2 cellular contexts compared by ENCODE assay signal in the genomic region with DNA sequence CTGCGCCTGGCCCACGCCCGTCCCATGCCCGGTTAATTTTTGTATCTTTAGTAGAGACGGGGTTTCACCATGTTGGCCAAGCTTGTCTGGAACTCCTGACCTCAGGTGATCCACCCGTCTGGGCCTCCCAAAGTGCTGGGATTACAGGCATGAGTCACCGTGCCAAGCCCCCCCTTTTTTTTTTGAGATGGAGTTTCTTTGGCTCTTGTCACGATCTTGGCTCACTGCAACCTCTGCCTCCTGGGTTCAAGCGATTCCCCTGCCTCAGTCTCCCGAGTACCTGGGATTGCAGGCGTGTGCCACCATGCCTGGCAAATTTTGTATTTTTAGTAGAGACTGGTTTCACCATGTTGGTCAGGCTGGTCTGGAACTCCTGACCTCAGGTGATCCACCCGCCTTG.
TF ChIP-seq lines count a peak whose summit lies in the region.
"Not testable (repeated sequence)": the region's sequence is repeated elsewhere in the genome, so short reads cannot be mapped to it uniquely, and the experiment has no call there.

No MANE protein-coding gene starts in this region.

TF ChIP-seq in A549, 52 proteins besides CTCF, POLR2A, EP300 and RAD21:
- not testable (repeated sequence) for TF ChIP-seq FOSL2 (IDR thresholded peaks at IDR 0.05)
- TF ChIP-seq FOSL2 (CRISPR knock-in tag; IDR thresholded peaks at IDR 0.05): peak; percentile 40
TF ChIP-seq in A549: peak in this region for 1; not testable (repeated sequence) for 51.

TF ChIP-seq in K562, 482 proteins besides CTCF, POLR2A, EP300 and RAD21:
- peak; percentile 60; the same call in 1 of the 2 replicates for TF ChIP-seq SMARCA4 (IDR thresholded peaks at IDR 0.05)
- peak; percentile 43; the same call in 1 of the 2 replicates for TF ChIP-seq CXXC5 (CRISPR knock-in tag; IDR thresholded peaks at IDR 0.05)
- TF ChIP-seq ZEB2 (IDR thresholded peaks at IDR 0.05): peak; percentile 23; the same call in 1 of the 2 replicates
- peak in 1 of 2 experiments; percentile 55; a peak in 1 of 4 replicates for TF ChIP-seq HDAC1 (IDR thresholded peaks at IDR 0.05)
- TF ChIP-seq NCOR1 (IDR thresholded peaks at IDR 0.05): peak; percentile 19; the same call in 1 of the 2 replicates
- TF ChIP-seq, protein P1, sequence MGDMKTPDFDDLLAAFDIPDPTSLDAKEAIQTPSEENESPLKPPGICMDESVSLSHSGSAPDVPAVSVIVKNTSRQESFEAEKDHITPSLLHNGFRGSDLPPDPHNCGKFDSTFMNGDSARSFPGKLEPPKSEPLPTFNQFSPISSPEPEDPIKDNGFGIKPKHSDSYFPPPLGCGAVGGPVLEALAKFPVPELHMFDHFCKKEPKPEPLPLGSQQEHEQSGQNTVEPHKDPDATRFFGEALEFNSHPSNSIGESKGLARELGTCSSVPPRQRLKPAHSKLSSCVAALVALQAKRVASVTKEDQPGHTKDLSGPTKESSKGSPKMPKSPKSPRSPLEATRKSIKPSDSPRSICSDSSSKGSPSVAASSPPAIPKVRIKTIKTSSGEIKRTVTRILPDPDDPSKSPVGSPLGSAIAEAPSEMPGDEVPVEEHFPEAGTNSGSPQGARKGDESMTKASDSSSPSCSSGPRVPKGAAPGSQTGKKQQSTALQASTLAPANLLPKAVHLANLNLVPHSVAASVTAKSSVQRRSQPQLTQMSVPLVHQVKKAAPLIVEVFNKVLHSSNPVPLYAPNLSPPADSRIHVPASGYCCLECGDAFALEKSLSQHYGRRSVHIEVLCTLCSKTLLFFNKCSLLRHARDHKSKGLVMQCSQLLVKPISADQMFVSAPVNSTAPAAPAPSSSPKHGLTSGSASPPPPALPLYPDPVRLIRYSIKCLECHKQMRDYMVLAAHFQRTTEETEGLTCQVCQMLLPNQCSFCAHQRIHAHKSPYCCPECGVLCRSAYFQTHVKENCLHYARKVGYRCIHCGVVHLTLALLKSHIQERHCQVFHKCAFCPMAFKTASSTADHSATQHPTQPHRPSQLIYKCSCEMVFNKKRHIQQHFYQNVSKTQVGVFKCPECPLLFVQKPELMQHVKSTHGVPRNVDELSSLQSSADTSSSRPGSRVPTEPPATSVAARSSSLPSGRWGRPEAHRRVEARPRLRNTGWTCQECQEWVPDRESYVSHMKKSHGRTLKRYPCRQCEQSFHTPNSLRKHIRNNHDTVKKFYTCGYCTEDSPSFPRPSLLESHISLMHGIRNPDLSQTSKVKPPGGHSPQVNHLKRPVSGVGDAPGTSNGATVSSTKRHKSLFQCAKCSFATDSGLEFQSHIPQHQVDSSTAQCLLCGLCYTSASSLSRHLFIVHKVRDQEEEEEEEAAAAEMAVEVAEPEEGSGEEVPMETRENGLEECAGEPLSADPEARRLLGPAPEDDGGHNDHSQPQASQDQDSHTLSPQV (IDR thresholded peaks at IDR 0.05): peak; percentile 43
- TF ChIP-seq DPF2 (IDR thresholded peaks at IDR 0.05): peak; percentile 74
- not testable (repeated sequence) for TF ChIP-seq NR4A1 (CRISPR knock-in tag; IDR thresholded peaks at IDR 0.05); JUN (CRISPR knock-in tag; IDR thresholded peaks at IDR 0.05; ENCODE audit: borderline replicate concordance)
- peak; percentile 65; the same call in 1 of the 2 replicates for TF ChIP-seq NR4A1 (tag; IDR thresholded peaks at IDR 0.05)
- TF ChIP-seq, protein P2, sequence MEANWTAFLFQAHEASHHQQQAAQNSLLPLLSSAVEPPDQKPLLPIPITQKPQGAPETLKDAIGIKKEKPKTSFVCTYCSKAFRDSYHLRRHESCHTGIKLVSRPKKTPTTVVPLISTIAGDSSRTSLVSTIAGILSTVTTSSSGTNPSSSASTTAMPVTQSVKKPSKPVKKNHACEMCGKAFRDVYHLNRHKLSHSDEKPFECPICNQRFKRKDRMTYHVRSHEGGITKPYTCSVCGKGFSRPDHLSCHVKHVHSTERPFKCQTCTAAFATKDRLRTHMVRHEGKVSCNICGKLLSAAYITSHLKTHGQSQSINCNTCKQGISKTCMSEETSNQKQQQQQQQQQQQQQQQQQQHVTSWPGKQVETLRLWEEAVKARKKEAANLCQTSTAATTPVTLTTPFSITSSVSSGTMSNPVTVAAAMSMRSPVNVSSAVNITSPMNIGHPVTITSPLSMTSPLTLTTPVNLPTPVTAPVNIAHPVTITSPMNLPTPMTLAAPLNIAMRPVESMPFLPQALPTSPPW (CRISPR knock-in tag; IDR thresholded peaks at IDR 0.05): peak; percentile 64
- 0 out of 2 replicates have a peak, but pooled peaks have one; percentile 50 for TF ChIP-seq PTTG1 (tag; IDR thresholded peaks at IDR 0.05; ENCODE audit: low read depth)
- TF ChIP-seq FOSL1 (tag; conservative IDR thresholded peaks at IDR 0.05): peak; percentile 67
- peak; percentile 77 for TF ChIP-seq JUND (IDR thresholded peaks at IDR 0.05; ENCODE audit: borderline replicate concordance, low read depth, low read length)
- peak; percentile 47; the same call in 1 of the 3 replicates for TF ChIP-seq JUND (tag; IDR thresholded peaks at IDR 0.05; ENCODE audit: borderline replicate concordance, low read depth, low read length)
- TF ChIP-seq, protein P3, sequence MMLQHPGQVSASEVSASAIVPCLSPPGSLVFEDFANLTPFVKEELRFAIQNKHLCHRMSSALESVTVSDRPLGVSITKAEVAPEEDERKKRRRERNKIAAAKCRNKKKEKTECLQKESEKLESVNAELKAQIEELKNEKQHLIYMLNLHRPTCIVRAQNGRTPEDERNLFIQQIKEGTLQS (IDR thresholded peaks at IDR 0.05): peak; percentile 88
- TF ChIP-seq, protein P3 (CRISPR knock-in tag; conservative IDR thresholded peaks at IDR 0.05): not testable (repeated sequence)
- peak; percentile 57; the same call in 1 of the 2 replicates for TF ChIP-seq HDAC8 (tag; IDR thresholded peaks at IDR 0.05)
- 0 out of 2 replicates have a peak, but pooled peaks have one; percentile 26 for TF ChIP-seq SMARCC2 (IDR thresholded peaks at IDR 0.05; ENCODE audit: low read depth)
- TF ChIP-seq SMAD4 (CRISPR knock-in tag; conservative IDR thresholded peaks at IDR 0.05): peak; percentile 79
- TF ChIP-seq JUN (IDR thresholded peaks at IDR 0.05; ENCODE audit: borderline replicate concordance, low read depth, low read length): 0 out of 2 replicates have a peak, but pooled peaks have one; percentile 17
- TF ChIP-seq ARID1B (IDR thresholded peaks at IDR 0.05): 0 out of 2 replicates have a peak, but pooled peaks have one; percentile 34
- TF ChIP-seq, protein P4, sequence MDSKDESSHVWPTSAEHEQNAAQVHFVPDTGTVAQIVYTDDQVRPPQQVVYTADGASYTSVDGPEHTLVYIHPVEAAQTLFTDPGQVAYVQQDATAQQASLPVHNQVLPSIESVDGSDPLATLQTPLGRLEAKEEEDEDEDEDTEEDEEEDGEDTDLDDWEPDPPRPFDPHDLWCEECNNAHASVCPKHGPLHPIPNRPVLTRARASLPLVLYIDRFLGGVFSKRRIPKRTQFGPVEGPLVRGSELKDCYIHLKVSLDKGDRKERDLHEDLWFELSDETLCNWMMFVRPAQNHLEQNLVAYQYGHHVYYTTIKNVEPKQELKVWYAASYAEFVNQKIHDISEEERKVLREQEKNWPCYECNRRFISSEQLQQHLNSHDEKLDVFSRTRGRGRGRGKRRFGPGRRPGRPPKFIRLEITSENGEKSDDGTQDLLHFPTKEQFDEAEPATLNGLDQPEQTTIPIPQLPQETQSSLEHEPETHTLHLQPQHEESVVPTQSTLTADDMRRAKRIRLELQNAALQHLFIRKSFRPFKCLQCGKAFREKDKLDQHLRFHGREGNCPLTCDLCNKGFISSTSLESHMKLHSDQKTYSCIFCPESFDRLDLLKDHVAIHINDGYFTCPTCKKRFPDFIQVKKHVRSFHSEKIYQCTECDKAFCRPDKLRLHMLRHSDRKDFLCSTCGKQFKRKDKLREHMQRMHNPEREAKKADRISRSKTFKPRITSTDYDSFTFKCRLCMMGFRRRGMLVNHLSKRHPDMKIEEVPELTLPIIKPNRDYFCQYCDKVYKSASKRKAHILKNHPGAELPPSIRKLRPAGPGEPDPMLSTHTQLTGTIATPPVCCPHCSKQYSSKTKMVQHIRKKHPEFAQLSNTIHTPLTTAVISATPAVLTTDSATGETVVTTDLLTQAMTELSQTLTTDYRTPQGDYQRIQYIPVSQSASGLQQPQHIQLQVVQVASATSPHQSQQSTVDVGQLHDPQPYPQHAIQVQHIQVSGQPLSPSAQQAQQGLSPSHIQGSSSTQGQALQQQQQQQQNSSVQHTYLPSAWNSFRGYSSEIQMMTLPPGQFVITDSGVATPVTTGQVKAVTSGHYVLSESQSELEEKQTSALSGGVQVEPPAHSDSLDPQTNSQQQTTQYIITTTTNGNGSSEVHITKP (IDR thresholded peaks at IDR 0.05; ENCODE audit: partially characterized antibody): peak; percentile 40
- TF ChIP-seq TRIM24 (IDR thresholded peaks at IDR 0.05): 0 out of 4 replicates have a peak, but pooled peaks of 1 of the 2 experiments have one; percentile 16
- peak; percentile 57; the same call in 1 of the 2 replicates for TF ChIP-seq SMARCE1 (IDR thresholded peaks at IDR 0.05)
